1 cellular context compared by ENCODE assay signal in the genomic region with DNA sequence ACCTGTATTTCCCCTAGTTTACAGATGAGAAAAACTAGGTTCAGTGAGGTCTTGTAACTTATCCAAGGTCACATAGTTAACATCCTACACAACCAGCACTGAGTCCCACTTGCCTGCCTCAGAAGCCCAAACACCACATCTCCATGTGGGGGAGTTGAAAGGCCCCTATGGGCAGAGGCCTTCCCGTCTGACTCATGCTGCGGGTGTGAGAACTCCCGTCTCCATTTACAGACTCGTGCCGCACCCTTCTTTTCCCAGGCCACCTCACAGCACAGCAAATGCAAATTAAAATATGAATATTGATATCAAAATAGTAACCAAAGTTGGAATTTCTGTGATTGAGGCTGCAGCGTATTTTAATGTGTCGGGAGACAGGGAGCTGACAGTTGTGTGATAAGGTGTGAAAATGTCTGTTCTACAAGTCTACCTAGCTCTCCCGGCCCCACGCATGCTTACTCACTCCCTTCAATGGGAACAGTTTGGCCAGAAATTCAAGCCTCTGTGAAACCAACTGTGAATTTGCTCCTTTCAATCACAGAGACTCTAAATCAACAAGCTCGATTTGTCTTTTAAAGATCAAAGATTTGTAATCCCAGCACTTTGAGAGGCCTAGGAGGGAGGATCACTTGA.
TF ChIP-seq lines count a peak whose summit lies in the region.

No MANE protein-coding gene starts in this region.

TF ChIP-seq in K562, 482 proteins besides CTCF, POLR2A, EP300 and RAD21 (continued from another document and continues in another):
- TF ChIP-seq, protein P1, sequence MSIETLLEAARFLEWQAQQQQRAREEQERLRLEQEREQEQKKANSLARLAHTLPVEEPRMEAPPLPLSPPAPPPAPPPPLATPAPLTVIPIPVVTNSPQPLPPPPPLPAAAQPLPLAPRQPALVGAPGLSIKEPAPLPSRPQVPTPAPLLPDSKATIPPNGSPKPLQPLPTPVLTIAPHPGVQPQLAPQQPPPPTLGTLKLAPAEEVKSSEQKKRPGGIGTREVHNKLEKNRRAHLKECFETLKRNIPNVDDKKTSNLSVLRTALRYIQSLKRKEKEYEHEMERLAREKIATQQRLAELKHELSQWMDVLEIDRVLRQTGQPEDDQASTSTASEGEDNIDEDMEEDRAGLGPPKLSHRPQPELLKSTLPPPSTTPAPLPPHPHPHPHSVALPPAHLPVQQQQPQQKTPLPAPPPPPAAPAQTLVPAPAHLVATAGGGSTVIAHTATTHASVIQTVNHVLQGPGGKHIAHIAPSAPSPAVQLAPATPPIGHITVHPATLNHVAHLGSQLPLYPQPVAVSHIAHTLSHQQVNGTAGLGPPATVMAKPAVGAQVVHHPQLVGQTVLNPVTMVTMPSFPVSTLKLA (conservative IDR thresholded peaks at IDR 0.05), result 0 out of 4 replicates have a peak, but pooled peaks of 1 of the 2 experiments have one; percentile 31
- TF ChIP-seq, protein P2, sequence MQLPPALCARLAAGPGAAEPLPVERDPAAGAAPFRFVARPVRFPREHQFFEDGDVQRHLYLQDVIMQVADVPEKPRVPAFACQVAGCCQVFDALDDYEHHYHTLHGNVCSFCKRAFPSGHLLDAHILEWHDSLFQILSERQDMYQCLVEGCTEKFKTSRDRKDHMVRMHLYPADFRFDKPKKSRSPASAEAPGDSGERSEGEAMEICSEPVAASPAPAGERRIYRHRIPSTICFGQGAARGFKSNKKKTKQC (CRISPR knock-in tag; IDR thresholded peaks at IDR 0.05), result no peak
- peak; percentile 76 for TF ChIP-seq ARID1B (IDR thresholded peaks at IDR 0.05)
- 0 out of 2 replicates have a peak, but pooled peaks have one; percentile 17 for TF ChIP-seq CREM (IDR thresholded peaks at IDR 0.05; ENCODE audit: low read depth)
- TF ChIP-seq, protein P3, sequence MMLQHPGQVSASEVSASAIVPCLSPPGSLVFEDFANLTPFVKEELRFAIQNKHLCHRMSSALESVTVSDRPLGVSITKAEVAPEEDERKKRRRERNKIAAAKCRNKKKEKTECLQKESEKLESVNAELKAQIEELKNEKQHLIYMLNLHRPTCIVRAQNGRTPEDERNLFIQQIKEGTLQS (IDR thresholded peaks at IDR 0.05), result peak; percentile 84
- TF ChIP-seq, protein P3 (CRISPR knock-in tag; conservative IDR thresholded peaks at IDR 0.05), result no peak; the same call in 1 of the 2 replicates
- TF ChIP-seq, protein P4, sequence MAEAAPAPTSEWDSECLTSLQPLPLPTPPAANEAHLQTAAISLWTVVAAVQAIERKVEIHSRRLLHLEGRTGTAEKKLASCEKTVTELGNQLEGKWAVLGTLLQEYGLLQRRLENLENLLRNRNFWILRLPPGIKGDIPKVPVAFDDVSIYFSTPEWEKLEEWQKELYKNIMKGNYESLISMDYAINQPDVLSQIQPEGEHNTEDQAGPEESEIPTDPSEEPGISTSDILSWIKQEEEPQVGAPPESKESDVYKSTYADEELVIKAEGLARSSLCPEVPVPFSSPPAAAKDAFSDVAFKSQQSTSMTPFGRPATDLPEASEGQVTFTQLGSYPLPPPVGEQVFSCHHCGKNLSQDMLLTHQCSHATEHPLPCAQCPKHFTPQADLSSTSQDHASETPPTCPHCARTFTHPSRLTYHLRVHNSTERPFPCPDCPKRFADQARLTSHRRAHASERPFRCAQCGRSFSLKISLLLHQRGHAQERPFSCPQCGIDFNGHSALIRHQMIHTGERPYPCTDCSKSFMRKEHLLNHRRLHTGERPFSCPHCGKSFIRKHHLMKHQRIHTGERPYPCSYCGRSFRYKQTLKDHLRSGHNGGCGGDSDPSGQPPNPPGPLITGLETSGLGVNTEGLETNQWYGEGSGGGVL (CRISPR knock-in tag; IDR thresholded peaks at IDR 0.05), result no peak
- no peak for TF ChIP-seq MCM2 (IDR thresholded peaks at IDR 0.05; ENCODE audit: low read depth)
- peak; percentile 33 for TF ChIP-seq NEUROD1 (IDR thresholded peaks at IDR 0.05; ENCODE audit: borderline replicate concordance, low read depth, low read length, partially characterized antibody)
- TF ChIP-seq, protein P5, sequence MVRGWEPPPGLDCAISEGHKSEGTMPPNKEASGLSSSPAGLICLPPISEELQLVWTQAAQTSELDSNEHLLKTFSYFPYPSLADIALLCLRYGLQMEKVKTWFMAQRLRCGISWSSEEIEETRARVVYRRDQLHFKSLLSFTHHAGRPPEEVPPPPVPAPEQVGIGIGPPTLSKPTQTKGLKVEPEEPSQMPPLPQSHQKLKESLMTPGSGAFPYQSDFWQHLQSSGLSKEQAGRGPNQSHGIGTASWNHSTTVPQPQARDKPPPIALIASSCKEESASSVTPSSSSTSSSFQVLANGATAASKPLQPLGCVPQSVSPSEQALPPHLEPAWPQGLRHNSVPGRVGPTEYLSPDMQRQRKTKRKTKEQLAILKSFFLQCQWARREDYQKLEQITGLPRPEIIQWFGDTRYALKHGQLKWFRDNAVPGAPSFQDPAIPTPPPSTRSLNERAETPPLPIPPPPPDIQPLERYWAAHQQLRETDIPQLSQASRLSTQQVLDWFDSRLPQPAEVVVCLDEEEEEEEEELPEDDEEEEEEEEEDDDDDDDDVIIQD (CRISPR knock-in tag; IDR thresholded peaks at IDR 0.05), result no peak
- TF ChIP-seq SMARCE1 (IDR thresholded peaks at IDR 0.05), result peak; percentile 76
- TF ChIP-seq ELF4 (CRISPR knock-in tag; IDR thresholded peaks at IDR 0.05), result no peak
- peak in 1 of 3 experiments; percentile 49 for TF ChIP-seq YY1 (IDR thresholded peaks at IDR 0.05; ENCODE audit: borderline replicate concordance in 1 of 3, control insufficient read depth in 1 of 3, extremely low read depth in 1 of 3, insufficient read depth in 3 of 3, insufficient read length in 1 of 3, insufficient replicate concordance in 2 of 3, low read depth in 1 of 3, low read length in 2 of 3)
- no peak for TF ChIP-seq HDAC1 (IDR thresholded peaks at IDR 0.05)
- no peak for TF ChIP-seq KLF1 (tag; IDR thresholded peaks at IDR 0.05)
- TF ChIP-seq, protein P6, sequence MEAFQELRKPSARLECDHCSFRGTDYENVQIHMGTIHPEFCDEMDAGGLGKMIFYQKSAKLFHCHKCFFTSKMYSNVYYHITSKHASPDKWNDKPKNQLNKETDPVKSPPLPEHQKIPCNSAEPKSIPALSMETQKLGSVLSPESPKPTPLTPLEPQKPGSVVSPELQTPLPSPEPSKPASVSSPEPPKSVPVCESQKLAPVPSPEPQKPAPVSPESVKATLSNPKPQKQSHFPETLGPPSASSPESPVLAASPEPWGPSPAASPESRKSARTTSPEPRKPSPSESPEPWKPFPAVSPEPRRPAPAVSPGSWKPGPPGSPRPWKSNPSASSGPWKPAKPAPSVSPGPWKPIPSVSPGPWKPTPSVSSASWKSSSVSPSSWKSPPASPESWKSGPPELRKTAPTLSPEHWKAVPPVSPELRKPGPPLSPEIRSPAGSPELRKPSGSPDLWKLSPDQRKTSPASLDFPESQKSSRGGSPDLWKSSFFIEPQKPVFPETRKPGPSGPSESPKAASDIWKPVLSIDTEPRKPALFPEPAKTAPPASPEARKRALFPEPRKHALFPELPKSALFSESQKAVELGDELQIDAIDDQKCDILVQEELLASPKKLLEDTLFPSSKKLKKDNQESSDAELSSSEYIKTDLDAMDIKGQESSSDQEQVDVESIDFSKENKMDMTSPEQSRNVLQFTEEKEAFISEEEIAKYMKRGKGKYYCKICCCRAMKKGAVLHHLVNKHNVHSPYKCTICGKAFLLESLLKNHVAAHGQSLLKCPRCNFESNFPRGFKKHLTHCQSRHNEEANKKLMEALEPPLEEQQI (IDR thresholded peaks at IDR 0.05), result no peak
- 0 out of 2 replicates have a peak, but pooled peaks have one; percentile 23 for TF ChIP-seq MTA3 (IDR thresholded peaks at IDR 0.05; ENCODE audit: borderline replicate concordance)
- peak; percentile 61 to 71 for TF ChIP-seq NRF1 (conservative IDR thresholded peaks at IDR 0.05 in 1 of 2, IDR thresholded peaks at IDR 0.05 in 1 of 2)
- peak; percentile 67; the same call in 1 of the 2 replicates for TF ChIP-seq JUN (IDR thresholded peaks at IDR 0.05; ENCODE audit: borderline replicate concordance, low read depth, low read length)
- no peak for TF ChIP-seq JUN (CRISPR knock-in tag; IDR thresholded peaks at IDR 0.05; ENCODE audit: borderline replicate concordance)
- peak in 1 of 2 experiments; percentile 50; a peak in 1 of 4 replicates for TF ChIP-seq RCOR1 (IDR thresholded peaks at IDR 0.05; ENCODE audit: borderline replicate concordance in 1 of 2, low read depth in 2 of 2, low read length in 2 of 2)
- TF ChIP-seq, protein P7, sequence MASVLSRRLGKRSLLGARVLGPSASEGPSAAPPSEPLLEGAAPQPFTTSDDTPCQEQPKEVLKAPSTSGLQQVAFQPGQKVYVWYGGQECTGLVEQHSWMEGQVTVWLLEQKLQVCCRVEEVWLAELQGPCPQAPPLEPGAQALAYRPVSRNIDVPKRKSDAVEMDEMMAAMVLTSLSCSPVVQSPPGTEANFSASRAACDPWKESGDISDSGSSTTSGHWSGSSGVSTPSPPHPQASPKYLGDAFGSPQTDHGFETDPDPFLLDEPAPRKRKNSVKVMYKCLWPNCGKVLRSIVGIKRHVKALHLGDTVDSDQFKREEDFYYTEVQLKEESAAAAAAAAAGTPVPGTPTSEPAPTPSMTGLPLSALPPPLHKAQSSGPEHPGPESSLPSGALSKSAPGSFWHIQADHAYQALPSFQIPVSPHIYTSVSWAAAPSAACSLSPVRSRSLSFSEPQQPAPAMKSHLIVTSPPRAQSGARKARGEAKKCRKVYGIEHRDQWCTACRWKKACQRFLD (CRISPR knock-in tag; IDR thresholded peaks at IDR 0.05), result 0 out of 2 replicates have a peak, but pooled peaks have one; percentile 44
- no peak for TF ChIP-seq ZNF174 (CRISPR knock-in tag; IDR thresholded peaks at IDR 0.05)
- TF ChIP-seq PCBP2 (IDR thresholded peaks at IDR 0.05; ENCODE audit: low read depth, low read length, poor library complexity, severe bottlenecking), result no peak
- TF ChIP-seq MYC (IDR thresholded peaks at IDR 0.05; ENCODE audit: low read depth, low read length), result peak; percentile 14; the same call in 1 of the 2 replicates
- no peak for TF ChIP-seq MYC (CRISPR knock-in tag; IDR thresholded peaks at IDR 0.05; ENCODE audit: borderline replicate concordance, low read depth)
- TF ChIP-seq EGR1 (conservative IDR thresholded peaks at IDR 0.05), result peak; percentile 52
- peak; percentile 82 for TF ChIP-seq DPF2 (IDR thresholded peaks at IDR 0.05)
- peak; percentile 90 for TF ChIP-seq FOSL1 (tag; conservative IDR thresholded peaks at IDR 0.05)
- TF ChIP-seq, protein P8, sequence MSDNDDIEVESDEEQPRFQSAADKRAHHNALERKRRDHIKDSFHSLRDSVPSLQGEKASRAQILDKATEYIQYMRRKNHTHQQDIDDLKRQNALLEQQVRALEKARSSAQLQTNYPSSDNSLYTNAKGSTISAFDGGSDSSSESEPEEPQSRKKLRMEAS (CRISPR knock-in tag; IDR thresholded peaks at IDR 0.05), result peak; percentile 86
- no peak for TF ChIP-seq ADNP (tag; IDR thresholded peaks at IDR 0.05)
